ENCODE assay signal across 1 cellular context in genomic region chr16:12471383-12471782, GRCh38.
TF ChIP-seq lines count a peak whose summit lies in the region.

No MANE protein-coding gene starts in this region.

TF ChIP-seq in IMR-90, 13 proteins besides CTCF, POLR2A, EP300 and RAD21 (continued from another document):
- TF ChIP-seq NFE2L2 (IDR thresholded peaks at IDR 0.05; ENCODE audit: low read depth, low read length) (no peak), MAFK (IDR thresholded peaks at IDR 0.05; ENCODE audit: low read depth, low read length) (no peak), FOS (IDR thresholded peaks at IDR 0.05; ENCODE audit: low read depth, low read length) (no peak), RFX5 (IDR thresholded peaks at IDR 0.05; ENCODE audit: low read depth, low read length) (no peak), SMC3 (IDR thresholded peaks at IDR 0.05; ENCODE audit: low read depth, low read length) (no peak)
